ENCODE assay signal across 8 cellular contexts in the genomic region with DNA sequence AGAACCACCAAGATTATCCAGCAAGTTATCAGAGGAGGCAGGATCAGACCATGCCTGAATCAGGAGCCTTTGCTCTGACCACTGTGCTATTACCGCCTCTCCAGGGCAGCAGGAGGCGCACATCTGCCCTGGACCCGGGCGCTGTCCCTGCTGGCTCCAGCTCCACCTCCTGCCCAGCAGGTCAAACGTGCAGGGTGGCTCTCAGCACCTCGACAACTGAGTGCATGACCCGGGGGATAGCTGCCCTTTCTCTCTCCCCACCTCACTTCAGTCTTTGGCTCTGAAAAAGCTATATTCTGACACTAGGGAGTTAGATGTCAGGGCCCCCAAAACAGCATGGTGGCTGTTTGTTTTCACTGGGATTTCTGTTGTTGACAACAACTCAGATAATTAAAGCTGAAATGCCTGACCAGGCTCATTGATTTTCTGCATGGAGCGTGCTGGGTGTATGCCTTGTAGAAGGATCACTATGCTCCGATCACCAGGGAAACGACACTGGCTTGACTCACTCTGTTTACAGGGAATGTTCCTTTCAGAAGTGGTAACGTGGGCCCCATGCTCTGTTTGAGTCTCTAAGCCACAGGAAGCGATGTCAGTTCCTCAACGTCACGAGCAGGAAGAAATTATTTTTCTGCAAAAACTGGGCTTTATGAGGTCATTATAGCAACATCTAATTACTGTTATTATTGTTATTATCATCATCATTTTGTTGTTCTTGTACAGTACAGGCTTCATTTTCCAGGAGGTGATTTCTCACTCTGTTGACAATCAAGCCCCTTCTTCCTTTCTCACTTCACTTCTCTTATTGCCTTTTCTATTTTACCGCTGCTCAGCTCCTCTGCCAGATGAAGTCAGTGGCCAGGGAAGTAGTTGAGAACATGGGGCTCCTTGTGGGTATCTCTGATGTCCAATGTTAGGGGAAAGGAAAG.
DNase-seq lines count a peak whose midpoint lies in the region; ATAC-seq and TF ChIP-seq lines count a peak whose summit lies in the region.

No MANE protein-coding gene starts in this region.

- no peak overlapping the region for H3K4me3 ChIP-seq in choroid plexus epithelial cell (ENCODE audit: low read depth, low read length)

- DNase-seq in EL: peak; percentile 80
- peak; percentile 73 for DNase-seq in NCI-H2029 (lab: John Stamatoyannopoulos, UW)
- DNase-seq in activated CD4-positive, CD25-positive, alpha-beta regulatory T cell treated with anti-CD3 and anti-CD28 coated beads, Interleukin-2, amount 50 U/mL, for 16 hours (ENCODE audit: low read depth, low spot score): peak; percentile 59
- DNase-seq in choroid plexus epithelial cell (ENCODE audit: low read depth): peak; percentile 99
- DNase-seq in left lobe of liver (ENCODE audit: low spot score): peak; percentile 88
- peak; percentile 56 to 67 for DNase-seq in stimulated activated CD4-positive, alpha-beta T cell treated with anti-CD3 and anti-CD28 coated beads, Interleukin-2, amount 100 ng/mL, for 24 hours
- no peak for DNase-seq in NCI-H2171 treated with DMSO at 0.1 percent for 48 hours (lab: John Stamatoyannopoulos, UW)

- peak; percentile 68 for TF ChIP-seq CTCF in choroid plexus epithelial cell (conservative IDR thresholded peaks at IDR 0.05; ENCODE audit: low read depth, low read length)

- ATAC-seq in left lobe of liver (peak; percentile 96), HG02642 (IDR thresholded peaks at IDR 0.05; ENCODE audit: poor library complexity, unreplicated experiment) (no peak)
